ENCODE assay signal across 1 cellular context in the genomic region with DNA sequence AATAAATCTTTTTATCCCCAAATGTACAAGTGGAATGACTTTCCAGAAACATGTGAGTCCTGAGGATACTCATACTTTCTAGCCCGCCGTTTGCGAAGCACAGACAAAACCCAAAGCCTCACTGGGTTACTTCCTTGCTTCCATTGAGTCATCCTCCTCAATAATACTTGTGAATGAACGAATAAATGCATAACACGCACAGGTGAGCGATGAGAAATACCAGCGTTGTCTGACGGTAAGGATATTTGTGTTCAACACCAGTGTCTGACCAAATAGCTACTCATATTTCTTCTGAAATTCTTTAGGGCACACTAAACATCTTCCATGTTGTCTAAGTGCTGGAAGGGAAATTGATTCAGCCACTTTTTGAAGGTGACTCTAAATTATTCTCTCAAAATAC.
TF ChIP-seq lines count a peak whose summit lies in the region.

No MANE protein-coding gene starts in this region.

TF ChIP-seq in K562, 482 proteins besides CTCF, POLR2A, EP300 and RAD21:
- TF ChIP-seq ZNF324 (CRISPR knock-in tag; IDR thresholded peaks at IDR 0.05) (no peak), DMBX1 (CRISPR knock-in tag; IDR thresholded peaks at IDR 0.05; ENCODE audit: borderline replicate concordance) (no peak), SRSF3 (IDR thresholded peaks at IDR 0.05; ENCODE audit: insufficient read depth, low read length) (no peak), JUNB (CRISPR knock-in tag; conservative IDR thresholded peaks at IDR 0.05) (no peak)
